21 cellular contexts compared by ENCODE assay signal in genomic region chr10:115989621-115990020, GRCh38.
"Had no signal": no experiment of that assay in that cellular context is flagged by ENCODE, and none has a peak within 500 bp of the region (broad histone marks: within the 10 kb centered on the region; RNA-seq: fewer than 3 reads in every experiment).

No MANE protein-coding gene starts in this region.

- H3K4me3 ChIP-seq: body of pancreas, heart right ventricle, skin epidermis, tibial nerve, vagina had no signal

- H3K4me1 ChIP-seq: body of pancreas, heart right ventricle, tibial nerve, vagina had no signal

- H3K36me3 ChIP-seq: heart right ventricle, tibial nerve, vagina had no signal

- H3K27ac ChIP-seq: body of pancreas, heart right ventricle, skin epidermis, tibial nerve, vagina had no signal

- DNase-seq: activated naive CD4-positive, alpha-beta T cell treated with anti-CD3 and anti-CD28 coated beads, Interleukin-2, amount 10 ng/mL, durations not matched to agents 7 days and 5 days; activated T-cell treated with anti-CD3 and anti-CD28 coated beads, Interleukin-2, amount 50 U/mL, for 1 hour; body of pancreas; effector memory CD4-positive, alpha-beta T cell; heart right ventricle; kidney; left ventricle myocardium superior; mesendoderm; natural killer cell; nucleus accumbens; posterior cingulate gyrus; stimulated activated CD4-positive, alpha-beta T cell treated with anti-CD3 and anti-CD28 coated beads, Interleukin-4, amount 100 ng/mL, for 4 hours; stimulated activated CD8-positive, alpha-beta memory T cell treated with anti-CD3 and anti-CD28 coated beads, Interleukin-4, amount 100 ng/mL, for 48 hours; stimulated activated naive CD4-positive, alpha-beta T cell treated with Interleukin-2 at 50 U/mL for 16 hours; substantia nigra; T-cell; T1000 had no signal

- H3K27me3 ChIP-seq: body of pancreas, heart right ventricle, tibial nerve, vagina had no signal

- FAIRE-seq: frontal cortex, kidney had no signal

- H3K9me3 ChIP-seq: body of pancreas, vagina had no signal
